Comparison of ENCODE assay signal across 1 cellular context in the genomic region with DNA sequence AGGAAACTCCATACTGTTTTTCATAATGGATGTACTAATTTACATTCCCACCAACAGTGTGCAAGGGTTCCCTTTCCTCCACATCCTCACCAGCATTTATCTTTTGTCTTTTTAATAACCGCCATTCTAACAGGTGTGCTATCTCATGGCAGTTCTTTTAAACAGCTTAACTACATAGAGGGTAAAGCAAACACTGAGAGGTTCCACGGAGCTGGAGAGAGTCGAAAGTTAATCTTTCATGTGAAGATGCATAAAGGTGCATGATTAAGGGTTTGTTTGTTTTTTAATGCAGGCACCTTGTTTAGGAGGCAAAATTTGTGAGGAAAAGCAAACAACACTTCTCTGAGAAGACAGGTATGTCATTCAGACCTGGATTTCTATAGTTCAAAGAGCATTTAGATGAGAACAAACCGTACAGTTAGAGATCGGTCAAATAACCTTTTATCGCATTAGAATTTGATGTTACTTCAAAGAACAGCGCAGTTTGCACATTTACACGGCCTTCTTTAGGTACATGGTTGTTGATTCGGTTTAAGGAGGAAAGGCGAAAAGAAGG.
TF ChIP-seq lines count a peak whose summit lies in the region.

No MANE protein-coding gene starts in this region.

TF ChIP-seq in HepG2, 621 proteins besides CTCF, POLR2A, EP300 and RAD21 (continued from another document and continues in another):
- TF ChIP-seq, protein P1, sequence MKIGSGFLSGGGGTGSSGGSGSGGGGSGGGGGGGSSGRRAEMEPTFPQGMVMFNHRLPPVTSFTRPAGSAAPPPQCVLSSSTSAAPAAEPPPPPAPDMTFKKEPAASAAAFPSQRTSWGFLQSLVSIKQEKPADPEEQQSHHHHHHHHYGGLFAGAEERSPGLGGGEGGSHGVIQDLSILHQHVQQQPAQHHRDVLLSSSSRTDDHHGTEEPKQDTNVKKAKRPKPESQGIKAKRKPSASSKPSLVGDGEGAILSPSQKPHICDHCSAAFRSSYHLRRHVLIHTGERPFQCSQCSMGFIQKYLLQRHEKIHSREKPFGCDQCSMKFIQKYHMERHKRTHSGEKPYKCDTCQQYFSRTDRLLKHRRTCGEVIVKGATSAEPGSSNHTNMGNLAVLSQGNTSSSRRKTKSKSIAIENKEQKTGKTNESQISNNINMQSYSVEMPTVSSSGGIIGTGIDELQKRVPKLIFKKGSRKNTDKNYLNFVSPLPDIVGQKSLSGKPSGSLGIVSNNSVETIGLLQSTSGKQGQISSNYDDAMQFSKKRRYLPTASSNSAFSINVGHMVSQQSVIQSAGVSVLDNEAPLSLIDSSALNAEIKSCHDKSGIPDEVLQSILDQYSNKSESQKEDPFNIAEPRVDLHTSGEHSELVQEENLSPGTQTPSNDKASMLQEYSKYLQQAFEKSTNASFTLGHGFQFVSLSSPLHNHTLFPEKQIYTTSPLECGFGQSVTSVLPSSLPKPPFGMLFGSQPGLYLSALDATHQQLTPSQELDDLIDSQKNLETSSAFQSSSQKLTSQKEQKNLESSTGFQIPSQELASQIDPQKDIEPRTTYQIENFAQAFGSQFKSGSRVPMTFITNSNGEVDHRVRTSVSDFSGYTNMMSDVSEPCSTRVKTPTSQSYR (CRISPR knock-in tag; IDR thresholded peaks at IDR 0.05; ENCODE audit: borderline replicate concordance) = no peak
- peak; percentile 53 for TF ChIP-seq TCF7L2 (IDR thresholded peaks at IDR 0.05; ENCODE audit: low read depth, low read length)
- TF ChIP-seq ZNF383 (CRISPR knock-in tag; IDR thresholded peaks at IDR 0.05; ENCODE audit: borderline replicate concordance) = no peak
- TF ChIP-seq, protein P2, sequence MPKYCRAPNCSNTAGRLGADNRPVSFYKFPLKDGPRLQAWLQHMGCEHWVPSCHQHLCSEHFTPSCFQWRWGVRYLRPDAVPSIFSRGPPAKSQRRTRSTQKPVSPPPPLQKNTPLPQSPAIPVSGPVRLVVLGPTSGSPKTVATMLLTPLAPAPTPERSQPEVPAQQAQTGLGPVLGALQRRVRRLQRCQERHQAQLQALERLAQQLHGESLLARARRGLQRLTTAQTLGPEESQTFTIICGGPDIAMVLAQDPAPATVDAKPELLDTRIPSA (CRISPR knock-in tag; IDR thresholded peaks at IDR 0.05; ENCODE audit: borderline replicate concordance) = no peak
- TF ChIP-seq BHLHE40 (IDR thresholded peaks at IDR 0.05; ENCODE audit: low read length) = no peak
- TF ChIP-seq ZNF296 (CRISPR knock-in tag; conservative IDR thresholded peaks at IDR 0.05) = no peak
- no peak for TF ChIP-seq ZNF496 (CRISPR knock-in tag; IDR thresholded peaks at IDR 0.05; ENCODE audit: insufficient replicate concordance)
- no peak for TF ChIP-seq STAT5B (CRISPR knock-in tag; IDR thresholded peaks at IDR 0.05)
- TF ChIP-seq SP1 (IDR thresholded peaks at IDR 0.05) = no peak
- TF ChIP-seq SP1 (CRISPR knock-in tag; IDR thresholded peaks at IDR 0.05) = no peak
- TF ChIP-seq, protein P3, sequence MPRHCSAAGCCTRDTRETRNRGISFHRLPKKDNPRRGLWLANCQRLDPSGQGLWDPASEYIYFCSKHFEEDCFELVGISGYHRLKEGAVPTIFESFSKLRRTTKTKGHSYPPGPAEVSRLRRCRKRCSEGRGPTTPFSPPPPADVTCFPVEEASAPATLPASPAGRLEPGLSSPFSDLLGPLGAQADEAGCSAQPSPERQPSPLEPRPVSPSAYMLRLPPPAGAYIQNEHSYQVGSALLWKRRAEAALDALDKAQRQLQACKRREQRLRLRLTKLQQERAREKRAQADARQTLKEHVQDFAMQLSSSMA (CRISPR knock-in tag; IDR thresholded peaks at IDR 0.05) = no peak
- TF ChIP-seq ZNF772 (CRISPR knock-in tag; IDR thresholded peaks at IDR 0.05) = no peak
- TF ChIP-seq TOE1 (CRISPR knock-in tag; IDR thresholded peaks at IDR 0.05) = no peak
- no peak for TF ChIP-seq ZNF232 (CRISPR knock-in tag; IDR thresholded peaks at IDR 0.05; ENCODE audit: borderline replicate concordance)
- TF ChIP-seq ZNF782 (CRISPR knock-in tag; IDR thresholded peaks at IDR 0.05; ENCODE audit: borderline replicate concordance) = no peak
- TF ChIP-seq ZNF713 (CRISPR knock-in tag; IDR thresholded peaks at IDR 0.05) = no peak
- TF ChIP-seq, protein P4, sequence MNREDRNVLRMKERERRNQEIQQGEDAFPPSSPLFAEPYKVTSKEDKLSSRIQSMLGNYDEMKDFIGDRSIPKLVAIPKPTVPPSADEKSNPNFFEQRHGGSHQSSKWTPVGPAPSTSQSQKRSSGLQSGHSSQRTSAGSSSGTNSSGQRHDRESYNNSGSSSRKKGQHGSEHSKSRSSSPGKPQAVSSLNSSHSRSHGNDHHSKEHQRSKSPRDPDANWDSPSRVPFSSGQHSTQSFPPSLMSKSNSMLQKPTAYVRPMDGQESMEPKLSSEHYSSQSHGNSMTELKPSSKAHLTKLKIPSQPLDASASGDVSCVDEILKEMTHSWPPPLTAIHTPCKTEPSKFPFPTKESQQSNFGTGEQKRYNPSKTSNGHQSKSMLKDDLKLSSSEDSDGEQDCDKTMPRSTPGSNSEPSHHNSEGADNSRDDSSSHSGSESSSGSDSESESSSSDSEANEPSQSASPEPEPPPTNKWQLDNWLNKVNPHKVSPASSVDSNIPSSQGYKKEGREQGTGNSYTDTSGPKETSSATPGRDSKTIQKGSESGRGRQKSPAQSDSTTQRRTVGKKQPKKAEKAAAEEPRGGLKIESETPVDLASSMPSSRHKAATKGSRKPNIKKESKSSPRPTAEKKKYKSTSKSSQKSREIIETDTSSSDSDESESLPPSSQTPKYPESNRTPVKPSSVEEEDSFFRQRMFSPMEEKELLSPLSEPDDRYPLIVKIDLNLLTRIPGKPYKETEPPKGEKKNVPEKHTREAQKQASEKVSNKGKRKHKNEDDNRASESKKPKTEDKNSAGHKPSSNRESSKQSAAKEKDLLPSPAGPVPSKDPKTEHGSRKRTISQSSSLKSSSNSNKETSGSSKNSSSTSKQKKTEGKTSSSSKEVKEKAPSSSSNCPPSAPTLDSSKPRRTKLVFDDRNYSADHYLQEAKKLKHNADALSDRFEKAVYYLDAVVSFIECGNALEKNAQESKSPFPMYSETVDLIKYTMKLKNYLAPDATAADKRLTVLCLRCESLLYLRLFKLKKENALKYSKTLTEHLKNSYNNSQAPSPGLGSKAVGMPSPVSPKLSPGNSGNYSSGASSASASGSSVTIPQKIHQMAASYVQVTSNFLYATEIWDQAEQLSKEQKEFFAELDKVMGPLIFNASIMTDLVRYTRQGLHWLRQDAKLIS (CRISPR knock-in tag; IDR thresholded peaks at IDR 0.05) = no peak
- no peak for TF ChIP-seq ASH2L (IDR thresholded peaks at IDR 0.05; ENCODE audit: insufficient read length, low read depth, low read length)
- TF ChIP-seq GZF1 (CRISPR knock-in tag; IDR thresholded peaks at IDR 0.05) = no peak
- no peak for TF ChIP-seq KDM5B (CRISPR knock-in tag; IDR thresholded peaks at IDR 0.05; ENCODE audit: borderline replicate concordance)
- TF ChIP-seq PCBP2 (optimal IDR thresholded peaks at IDR 0.05; ENCODE audit: low read depth, low read length, poor library complexity, severe bottlenecking) = no peak
- peak; percentile 38 for TF ChIP-seq HNF4A (CRISPR knock-in tag; IDR thresholded peaks at IDR 0.05)
- no peak for TF ChIP-seq HOXA9 (CRISPR knock-in tag; IDR thresholded peaks at IDR 0.05; ENCODE audit: borderline replicate concordance)
- no peak for TF ChIP-seq ZNF570 (CRISPR knock-in tag; IDR thresholded peaks at IDR 0.05; ENCODE audit: borderline replicate concordance)
- TF ChIP-seq, protein P5, sequence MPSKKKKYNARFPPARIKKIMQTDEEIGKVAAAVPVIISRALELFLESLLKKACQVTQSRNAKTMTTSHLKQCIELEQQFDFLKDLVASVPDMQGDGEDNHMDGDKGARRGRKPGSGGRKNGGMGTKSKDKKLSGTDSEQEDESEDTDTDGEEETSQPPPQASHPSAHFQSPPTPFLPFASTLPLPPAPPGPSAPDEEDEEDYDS (CRISPR knock-in tag; IDR thresholded peaks at IDR 0.05) = no peak
- TF ChIP-seq ZNF761 (CRISPR knock-in tag; conservative IDR thresholded peaks at IDR 0.05) = no peak
- TF ChIP-seq GFI1 (CRISPR knock-in tag; IDR thresholded peaks at IDR 0.05; ENCODE audit: borderline replicate concordance) = no peak
- TF ChIP-seq NFIC (IDR thresholded peaks at IDR 0.05; ENCODE audit: low read length) = peak; percentile 51; the same call in 1 of the 2 replicates
- no peak for TF ChIP-seq RARG (CRISPR knock-in tag; IDR thresholded peaks at IDR 0.05; ENCODE audit: low read depth)
- TF ChIP-seq MATR3 (CRISPR knock-in tag; IDR thresholded peaks at IDR 0.05) = no peak
- no peak for TF ChIP-seq ZNF136 (CRISPR knock-in tag; IDR thresholded peaks at IDR 0.05; ENCODE audit: low read depth)
- TF ChIP-seq EED (CRISPR knock-in tag; IDR thresholded peaks at IDR 0.05) = no peak
- TF ChIP-seq ZNF558 (CRISPR knock-in tag; IDR thresholded peaks at IDR 0.05; ENCODE audit: borderline replicate concordance) = no peak
- TF ChIP-seq RBFOX2 (IDR thresholded peaks at IDR 0.05; ENCODE audit: low read depth, low read length) = no peak
- TF ChIP-seq TBP (CRISPR knock-in tag; IDR thresholded peaks at IDR 0.05) = no peak
- no peak for TF ChIP-seq HMGA1 (CRISPR knock-in tag; conservative IDR thresholded peaks at IDR 0.05)
- TF ChIP-seq SMC3 (IDR thresholded peaks at IDR 0.05; ENCODE audit: low read length) = no peak
- TF ChIP-seq TBX2 (CRISPR knock-in tag; IDR thresholded peaks at IDR 0.05; ENCODE audit: borderline replicate concordance) = 0 out of 2 replicates have a peak, but pooled peaks have one; percentile 67
- no peak for TF ChIP-seq KDM1A (CRISPR knock-in tag; IDR thresholded peaks at IDR 0.05)
- TF ChIP-seq HNF1B (CRISPR knock-in tag; IDR thresholded peaks at IDR 0.05) = no peak
- TF ChIP-seq HDAC6 (IDR thresholded peaks at IDR 0.05; ENCODE audit: low read depth, low read length) = no peak
- TF ChIP-seq ZBTB8A (CRISPR knock-in tag; IDR thresholded peaks at IDR 0.05; ENCODE audit: borderline replicate concordance, low read depth) = no peak
- no peak for TF ChIP-seq HNRNPUL1 (IDR thresholded peaks at IDR 0.05; ENCODE audit: low read depth, low read length)
- TF ChIP-seq HOXA7 (CRISPR knock-in tag; IDR thresholded peaks at IDR 0.05) = no peak
- no peak for TF ChIP-seq SMARCC2 (IDR thresholded peaks at IDR 0.05)
- no peak for TF ChIP-seq DPF2 (CRISPR knock-in tag; IDR thresholded peaks at IDR 0.05; ENCODE audit: borderline replicate concordance, low read depth)
- TF ChIP-seq EHMT2 (IDR thresholded peaks at IDR 0.05; ENCODE audit: borderline replicate concordance, low read depth, low read length) = no peak
- TF ChIP-seq SOX5 (CRISPR knock-in tag; IDR thresholded peaks at IDR 0.05; ENCODE audit: borderline replicate concordance) = 0 out of 2 replicates have a peak, but pooled peaks have one; percentile 8
- TF ChIP-seq ZC3H4 (CRISPR knock-in tag; IDR thresholded peaks at IDR 0.05; ENCODE audit: borderline replicate concordance) = no peak
- TF ChIP-seq, protein P6, sequence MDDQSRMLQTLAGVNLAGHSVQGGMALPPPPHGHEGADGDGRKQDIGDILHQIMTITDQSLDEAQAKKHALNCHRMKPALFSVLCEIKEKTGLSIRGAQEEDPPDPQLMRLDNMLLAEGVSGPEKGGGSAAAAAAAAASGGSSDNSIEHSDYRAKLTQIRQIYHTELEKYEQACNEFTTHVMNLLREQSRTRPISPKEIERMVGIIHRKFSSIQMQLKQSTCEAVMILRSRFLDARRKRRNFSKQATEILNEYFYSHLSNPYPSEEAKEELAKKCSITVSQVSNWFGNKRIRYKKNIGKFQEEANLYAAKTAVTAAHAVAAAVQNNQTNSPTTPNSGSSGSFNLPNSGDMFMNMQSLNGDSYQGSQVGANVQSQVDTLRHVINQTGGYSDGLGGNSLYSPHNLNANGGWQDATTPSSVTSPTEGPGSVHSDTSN (CRISPR knock-in tag; IDR thresholded peaks at IDR 0.05; ENCODE audit: borderline replicate concordance) = no peak
- 0 out of 2 replicates have a peak, but pooled peaks have one; percentile 14 for TF ChIP-seq HDAC2 (CRISPR knock-in tag; IDR thresholded peaks at IDR 0.05)
- TF ChIP-seq SP5 (CRISPR knock-in tag; IDR thresholded peaks at IDR 0.05; ENCODE audit: borderline replicate concordance, low read depth) = no peak
- TF ChIP-seq ZNF747 (CRISPR knock-in tag; IDR thresholded peaks at IDR 0.05; ENCODE audit: borderline replicate concordance) = no peak
- TF ChIP-seq ZNF597 (CRISPR knock-in tag; IDR thresholded peaks at IDR 0.05) = no peak
- no peak for TF ChIP-seq CEBPB (IDR thresholded peaks at IDR 0.05; ENCODE audit: borderline replicate concordance, low read depth, low read length)
- TF ChIP-seq, protein P7, sequence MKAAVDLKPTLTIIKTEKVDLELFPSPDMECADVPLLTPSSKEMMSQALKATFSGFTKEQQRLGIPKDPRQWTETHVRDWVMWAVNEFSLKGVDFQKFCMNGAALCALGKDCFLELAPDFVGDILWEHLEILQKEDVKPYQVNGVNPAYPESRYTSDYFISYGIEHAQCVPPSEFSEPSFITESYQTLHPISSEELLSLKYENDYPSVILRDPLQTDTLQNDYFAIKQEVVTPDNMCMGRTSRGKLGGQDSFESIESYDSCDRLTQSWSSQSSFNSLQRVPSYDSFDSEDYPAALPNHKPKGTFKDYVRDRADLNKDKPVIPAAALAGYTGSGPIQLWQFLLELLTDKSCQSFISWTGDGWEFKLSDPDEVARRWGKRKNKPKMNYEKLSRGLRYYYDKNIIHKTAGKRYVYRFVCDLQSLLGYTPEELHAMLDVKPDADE (CRISPR knock-in tag; IDR thresholded peaks at IDR 0.05) = no peak
- TF ChIP-seq ZMYM4 (CRISPR knock-in tag; IDR thresholded peaks at IDR 0.05) = no peak
